ENCODE assay signal across 8 cellular contexts in the genomic region with DNA sequence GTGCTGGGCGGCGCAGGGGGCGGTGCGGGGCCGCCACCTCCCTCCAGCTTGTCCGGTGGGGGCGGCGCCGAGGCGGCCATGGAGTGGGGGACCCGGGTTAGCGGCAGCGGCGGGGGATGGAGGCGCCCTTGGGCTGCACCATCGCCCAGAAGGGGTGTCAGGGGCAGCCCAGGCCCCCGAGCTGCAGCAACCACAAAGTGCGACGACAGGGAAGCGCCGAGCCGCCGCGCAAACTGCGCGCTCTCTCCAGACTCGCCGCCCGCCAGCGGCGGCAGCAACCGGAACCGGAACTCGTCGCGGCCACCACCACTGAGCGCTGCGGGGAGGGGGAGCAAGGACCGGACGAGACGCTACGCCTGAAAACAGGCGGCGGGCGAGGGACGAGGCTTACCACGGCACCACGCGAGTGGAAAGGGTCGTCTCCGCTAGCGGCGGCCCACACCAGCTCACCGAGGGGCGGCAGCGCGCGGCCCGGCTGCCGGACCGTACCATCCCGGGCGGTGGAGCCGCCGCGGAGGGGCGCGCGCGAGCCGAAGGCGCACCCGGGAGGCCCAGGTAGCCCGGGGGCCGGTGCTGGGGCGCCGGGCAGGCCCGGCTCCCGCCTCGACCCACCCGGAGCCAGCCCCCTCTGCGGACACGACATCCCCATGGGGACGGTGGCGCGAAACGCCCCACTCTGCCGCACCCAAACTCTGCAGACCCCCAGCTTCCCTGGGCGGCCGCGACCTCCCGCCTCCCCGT. TPM values are rescaled to one million over a fixed set of nuclear protein-coding genes. Genes with fewer than 3 reads are reported as not detected.
DNase-seq lines count a peak whose midpoint lies in the region; ATAC-seq and TF ChIP-seq lines count a peak whose summit lies in the region.

A gene with protein sequence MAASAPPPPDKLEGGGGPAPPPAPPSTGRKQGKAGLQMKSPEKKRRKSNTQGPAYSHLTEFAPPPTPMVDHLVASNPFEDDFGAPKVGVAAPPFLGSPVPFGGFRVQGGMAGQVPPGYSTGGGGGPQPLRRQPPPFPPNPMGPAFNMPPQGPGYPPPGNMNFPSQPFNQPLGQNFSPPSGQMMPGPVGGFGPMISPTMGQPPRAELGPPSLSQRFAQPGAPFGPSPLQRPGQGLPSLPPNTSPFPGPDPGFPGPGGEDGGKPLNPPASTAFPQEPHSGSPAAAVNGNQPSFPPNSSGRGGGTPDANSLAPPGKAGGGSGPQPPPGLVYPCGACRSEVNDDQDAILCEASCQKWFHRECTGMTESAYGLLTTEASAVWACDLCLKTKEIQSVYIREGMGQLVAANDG (minus strand): TSS at position 286 of the 741 bp plus-strand sequence. CDS start 206 bp downstream, at position 80.

- DNase-seq in AG04449 (ENCODE audit: low read depth, low spot score): no peak
- peak; percentile 92 for DNase-seq in NCI-H2227 (lab: John Stamatoyannopoulos, UW; ENCODE audit: unreplicated experiment)
- DNase-seq in cerebellar cortex (ENCODE audit: low spot score): peak; percentile 73
- no peak for DNase-seq in kidney epithelial cell (ENCODE audit: low read depth)
- DNase-seq in stimulated activated CD4-positive, alpha-beta T cell treated with anti-CD3 and anti-CD28 coated beads, Interleukin-1b, Interleukin-23, amount 100 ng/mL, for 1 hour (ENCODE audit: low read depth in 2 of 2): peak; percentile 35 to 59

- peak; percentile 38 for TF ChIP-seq CTCF in AG04449 (IDR thresholded peaks at IDR 0.05; ENCODE audit: insufficient read depth, low read length, missing control alignments)
- TF ChIP-seq CTCF in kidney epithelial cell (IDR thresholded peaks at IDR 0.05; ENCODE audit: insufficient read depth, low read length, poor library complexity, severe bottlenecking): no peak

- no peaks in the 10 kb centered on the region for H3K27me3 ChIP-seq in kidney epithelial cell (ENCODE audit: control insufficient read depth, insufficient read depth, low read length)

- POLR2A ChIA-PET in AG04449 (lab: Yijun Ruan, JAX): interaction anchor here (0.9 to 3.9 kb wide), 8 partner anchors 10 to 404 kb away, joined by 3 to 74 read pairs (median 4); partner anchors contain the start of gene SHC1

- peak within 1 kb of the TSS; percentile 74 for H3K4me3 ChIP-seq in AG04449 (ENCODE audit: low read depth, low read length)
- H3K4me3 ChIP-seq in kidney epithelial cell (ENCODE audit: low read depth, low read length): peak within 1 kb of the TSS; percentile 67

- ATAC-seq in GM18858 (IDR thresholded peaks at IDR 0.05; ENCODE audit: unreplicated experiment): peak; percentile 59
- ATAC-seq in HG03066 (IDR thresholded peaks at IDR 0.05; ENCODE audit: low read depth, unreplicated experiment): peak; percentile 69
- peak; percentile 86 to 88 for ATAC-seq in activated CD4-positive, CD25-positive, alpha-beta regulatory T cell treated with anti-CD3 and anti-CD28 coated beads, Interleukin-2, amount 50 U/mL, for 24 hours

- peaks cover 4% of the 10 kb centered on the region for H3K36me3 ChIP-seq in kidney epithelial cell (ENCODE audit: control insufficient read depth, insufficient read depth, low read length)

- CTCF ChIA-PET in AG04449 (lab: Yijun Ruan, JAX): interaction anchor here (0.6 to 5.0 kb wide), 20 partner anchors 9 to 402 kb away, joined by 3 to 62 read pairs (median 3); partner anchors contain the start of genes CKS1B, LENEP, SHC1 and ZBTB7B

RNA-seq across cellular contexts. Expression of the gene that starts here (rescaled TPM):
- 21.2 and 27.8 TPM in 2 replicates for total RNA-seq in kidney epithelial cell

Comparison
In these comparisons a context has a peak if more than half of its experiments do, and no peak if none do; other contexts are left out.
1. DNase-seq: peak in NCI-H2227 (single experiment), cerebellar cortex (single experiment) and stimulated activated CD4-positive, alpha-beta T cell treated with anti-CD3 and anti-CD28 coated beads, Interleukin-1b, Interleukin-23, amount 100 ng/mL, for 1 hour (2 of 2); none in AG04449 (single experiment) and kidney epithelial cell (single experiment).
2. Peak in every context shown above with its lines, with median percentiles within 50 percentile points of each other: ATAC-seq.